ENCODE assay signal across 11 cellular contexts in the genomic region with DNA sequence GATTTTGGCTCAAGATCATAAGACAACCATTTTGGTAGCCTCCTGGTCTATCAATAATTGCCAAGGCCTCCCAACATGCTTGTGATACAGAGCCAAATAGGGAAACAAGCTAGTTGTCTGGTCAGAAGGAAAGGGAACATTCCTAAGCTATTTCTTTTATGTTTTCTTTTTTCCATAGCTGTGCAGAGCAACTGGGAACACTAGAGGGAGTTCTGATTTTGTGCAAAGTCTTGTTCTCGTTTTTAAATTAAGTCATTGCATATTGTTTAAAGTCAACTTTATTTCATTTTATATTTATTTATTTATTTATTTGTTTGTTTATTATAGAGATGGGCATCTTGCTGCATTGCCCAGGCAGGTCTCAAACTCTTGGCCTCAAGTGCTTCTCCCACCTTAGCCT.
DNase-seq lines count a peak whose midpoint lies in the region; TF ChIP-seq lines count a peak whose summit lies in the region.
"Had no signal": no experiment of that assay in that cellular context is flagged by ENCODE, and none has a peak within 500 bp of the region (broad histone marks: within the 10 kb centered on the region; RNA-seq: fewer than 3 reads in every experiment).

No MANE protein-coding gene starts in this region.

- BruUV-seq in MCF 10A (replicated peaks; lab: Mats Ljungman, UMichigan) = no TSS peak

- 0 to 17% methylated on average over 1 of the region's 1 CpG for WGBS in thyroid gland, 2 donors

- CTCF ChIA-PET in MCF 10A (lab: Yijun Ruan, JAX) = interaction anchor here (0.5 to 3.7 kb wide), 23 partner anchors 10 to 613 kb away, joined by 3 to 28 read pairs (median 4); no protein-coding TSS in a partner anchor

- H3K36me3 ChIP-seq in breast epithelium (no peaks in the 10 kb centered on the region), thyroid gland (no peaks in the 10 kb centered on the region), tibial artery (no peaks in the 10 kb centered on the region)

- H3K27me3 Mint-ChIP-seq in MCF 10A (ENCODE audit: insufficient read depth, unreplicated experiment) (no peaks in the 10 kb centered on the region), type B pancreatic cell (no peaks in the 10 kb centered on the region)
- H3K27me3 Mint-ChIP-seq: B cell had no signal

- TF ChIP-seq POLR2A in breast epithelium (IDR thresholded peaks at IDR 0.05) (no peak), thyroid gland (IDR thresholded peaks at IDR 0.05) (no peak)

- H3K4me1 ChIP-seq in breast epithelium = no peaks in the 10 kb centered on the region
- no peaks in the 10 kb centered on the region for H3K4me1 ChIP-seq in thyroid gland
- H3K4me1 ChIP-seq in tibial artery = peaks cover 0 to 9% (median 2%) of the 10 kb centered on the region in 4 donors

- H3K4me1 Mint-ChIP-seq in MCF 10A (ENCODE audit: insufficient read depth, unreplicated experiment) (no peaks in the 10 kb centered on the region), type B pancreatic cell (ENCODE audit: unreplicated experiment) (peaks cover 7% of the 10 kb centered on the region)
- H3K4me1 Mint-ChIP-seq: B cell had no signal

- H3K27ac Mint-ChIP-seq in MCF 10A (ENCODE audit: low read depth, unreplicated experiment) (no peak overlapping the region), type B pancreatic cell (peak overlapping the region; percentile 1)
- H3K27ac Mint-ChIP-seq: B cell had no signal

- H3K9me3 ChIP-seq in breast epithelium = no peaks in the 10 kb centered on the region
- no peaks in the 10 kb centered on the region for H3K9me3 ChIP-seq in thyroid gland
- H3K9me3 ChIP-seq in tibial artery = no peaks in the 10 kb centered on the region

- H3K27me3 ChIP-seq in breast epithelium (no peaks in the 10 kb centered on the region), thyroid gland (no peaks in the 10 kb centered on the region), tibial artery (no peaks in the 10 kb centered on the region)

- H3K36me3 Mint-ChIP-seq in MCF 10A (ENCODE audit: insufficient read depth, unreplicated experiment) (no peaks in the 10 kb centered on the region), type B pancreatic cell (no peaks in the 10 kb centered on the region)

- H3K9me3 Mint-ChIP-seq in MCF 10A (ENCODE audit: unreplicated experiment) (peaks cover 10% of the 10 kb centered on the region), type B pancreatic cell (no peaks in the 10 kb centered on the region)

- DNase-seq in MCF 10A (ENCODE audit: unreplicated experiment) (peak; percentile 34), breast epithelium (ENCODE audit: low spot score in 2 of 2) (no peak), SW480 (ENCODE audit: low spot score) (peak; percentile 7), hepatic stellate cell (ENCODE audit: low spot score) (peak; percentile 0), type B pancreatic cell (ENCODE audit: extremely low spot score, unreplicated experiment) (no peak), thyroid gland (no peak), tibial artery (no peak), epidermal melanocyte (ENCODE audit: insufficient read length, low spot score) (no peak)
- DNase-seq: activated CD4-positive, alpha-beta T cell treated with anti-CD3 and anti-CD28 coated beads, Interleukin-2, amount 50 U/mL, for 4 hours; NCI-H1105 treated with DMSO at 0.1 percent for 48 hours had no signal

- intact Hi-C loops in MCF 10A (cut with micrococcal nuclease) (loop anchor here (1.0 to 10.0 kb wide), 2 partner anchors 405 to 609 kb away; no protein-coding TSS in a partner anchor), breast epithelium (cut with DNase I; ENCODE audit: low total_unique reads) (no loop called here), thyroid gland (cut with DNase I) (no loop called here), tibial artery (cut with DNase I; ENCODE audit: low total_unique reads) (no loop called here)

- peak; percentile 58 for TF ChIP-seq CTCF in MCF 10A (IDR thresholded peaks at IDR 0.05; ENCODE audit: unreplicated experiment)
- TF ChIP-seq CTCF in breast epithelium (IDR thresholded peaks at IDR 0.05) = no peak
- peak; percentile 68 for TF ChIP-seq CTCF in type B pancreatic cell (conservative IDR thresholded peaks at IDR 0.05)
- TF ChIP-seq CTCF in thyroid gland (IDR thresholded peaks at IDR 0.05) = no peak
- TF ChIP-seq CTCF in tibial artery (IDR thresholded peaks at IDR 0.05) = no peak

- H3K4me3 Mint-ChIP-seq in MCF 10A (ENCODE audit: unreplicated experiment) = no peak overlapping the region
- no peak overlapping the region for H3K4me3 Mint-ChIP-seq in type B pancreatic cell
- H3K4me3 Mint-ChIP-seq: B cell had no signal

- H3K27ac ChIP-seq in breast epithelium (no peak overlapping the region), thyroid gland (no peak overlapping the region), tibial artery (no peak overlapping the region)

- POLR2A ChIA-PET in MCF 10A (lab: Yijun Ruan, JAX) = no interaction called here

- H3K4me3 ChIP-seq in breast epithelium (no peak overlapping the region), thyroid gland (replicated peaks in 1 of 3) (no peak overlapping the region), tibial artery (no peak overlapping the region)

Comparison
In these comparisons a context has a peak if more than half of its experiments do, and no peak if none do; other contexts are left out.
1. DNase-seq: peak in MCF 10A (single experiment), SW480 (single experiment) and hepatic stellate cell (single experiment); none in breast epithelium (0 of 2), type B pancreatic cell (single experiment), thyroid gland (0 of 2), tibial artery (0 of 2) and epidermal melanocyte (single experiment).
2. CTCF ChIP-seq: peak in MCF 10A (single experiment) and type B pancreatic cell (single experiment); none in breast epithelium (0 of 3), thyroid gland (0 of 6) and tibial artery (0 of 2).